ENCODE assay signal across 13 cellular contexts in the genomic region with DNA sequence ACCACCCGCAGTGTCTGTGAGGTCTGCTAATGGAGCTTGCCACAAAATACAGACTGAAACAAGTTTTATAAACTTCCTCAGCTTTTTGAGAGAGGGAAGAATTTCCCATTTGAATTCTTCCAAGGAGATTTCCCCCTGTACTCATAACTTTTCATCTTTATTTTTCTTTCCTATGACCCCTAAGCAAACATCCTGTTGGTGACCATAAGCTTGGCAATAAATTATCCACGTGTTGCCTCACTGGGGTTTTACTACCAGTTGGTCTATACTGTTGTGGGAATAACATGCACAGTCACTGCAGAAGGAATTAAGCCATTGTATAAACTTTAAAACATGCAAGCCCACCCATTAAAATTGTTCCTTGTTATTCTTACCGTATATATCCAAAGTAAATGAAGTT.
DNase-seq lines count a peak whose midpoint lies in the region; ATAC-seq and TF ChIP-seq lines count a peak whose summit lies in the region.
"Had no signal": no experiment of that assay in that cellular context is flagged by ENCODE, and none has a peak within 500 bp of the region (broad histone marks: within the 10 kb centered on the region; RNA-seq: fewer than 3 reads in every experiment).

No MANE protein-coding gene starts in this region.

- H3K27me3 ChIP-seq in heart left ventricle: no peaks in the 10 kb centered on the region

- no peaks in the 10 kb centered on the region for H3K4me1 ChIP-seq in heart left ventricle

- no peaks in the 10 kb centered on the region for H3K27me3 Mint-ChIP-seq in nephron progenitor cell (ENCODE audit: low read depth, poor library complexity)
- no peaks in the 10 kb centered on the region for H3K27me3 Mint-ChIP-seq in activated naive CD8-positive, alpha-beta T cell treated with anti-CD3 and anti-CD28 coated beads for 36 hours
- H3K27me3 Mint-ChIP-seq: CD8-positive, alpha-beta memory T cell had no signal

- no peaks in the 10 kb centered on the region for H3K9me3 Mint-ChIP-seq in nephron progenitor cell
- no peaks in the 10 kb centered on the region for H3K9me3 Mint-ChIP-seq in activated naive CD8-positive, alpha-beta T cell treated with anti-CD3 and anti-CD28 coated beads for 36 hours
- H3K9me3 Mint-ChIP-seq: CD8-positive, alpha-beta memory T cell had no signal

- H3K4me3 ChIP-seq in fibroblast of mammary gland (ENCODE audit: control insufficient read depth, low read depth, low read length): no peak overlapping the region
- H3K4me3 ChIP-seq in heart left ventricle: no peak overlapping the region
- H3K4me3 ChIP-seq: K562 had no signal

- peak overlapping the region; percentile 5 for H3K4me3 Mint-ChIP-seq in nephron progenitor cell
- no peak overlapping the region for H3K4me3 Mint-ChIP-seq in activated naive CD8-positive, alpha-beta T cell treated with anti-CD3 and anti-CD28 coated beads for 36 hours
- H3K4me3 Mint-ChIP-seq: CD8-positive, alpha-beta memory T cell had no signal

- H3K9me3 ChIP-seq in heart left ventricle: no peaks in the 10 kb centered on the region
- H3K9me3 ChIP-seq: Caco-2 had no signal

- no peak for TF ChIP-seq POLR2A in heart left ventricle (IDR thresholded peaks at IDR 0.05)

- no peak overlapping the region for H3K27ac Mint-ChIP-seq in nephron progenitor cell
- H3K27ac Mint-ChIP-seq in activated naive CD8-positive, alpha-beta T cell treated with anti-CD3 and anti-CD28 coated beads for 36 hours: no peak overlapping the region
- H3K27ac Mint-ChIP-seq: CD8-positive, alpha-beta memory T cell had no signal

- H3K36me3 Mint-ChIP-seq in nephron progenitor cell (ENCODE audit: low read depth): peaks cover 4% of the 10 kb centered on the region
- no peaks in the 10 kb centered on the region for H3K36me3 Mint-ChIP-seq in activated naive CD8-positive, alpha-beta T cell treated with anti-CD3 and anti-CD28 coated beads for 36 hours

- no peak for ATAC-seq in heart left ventricle
- ATAC-seq: K562 had no signal

- TF ChIP-seq CTCF in C4-2B (conservative IDR thresholded peaks at IDR 0.05): no peak
- no peak for TF ChIP-seq CTCF in fibroblast of mammary gland (conservative IDR thresholded peaks at IDR 0.05; ENCODE audit: control insufficient read depth, insufficient read depth, low read depth, low read length)
- no peak for TF ChIP-seq CTCF in nephron progenitor cell (IDR thresholded peaks at IDR 0.05)
- TF ChIP-seq CTCF in heart left ventricle (IDR thresholded peaks at IDR 0.05): no peak

- no peaks in the 10 kb centered on the region for H3K36me3 ChIP-seq in heart left ventricle

- intact Hi-C loops in heart left ventricle (cut with DNase I): loop anchor here in 1 of 10 donors (10.0 kb wide), 1 partner anchor 1094 kb away; no protein-coding TSS in a partner anchor

- H3K4me1 Mint-ChIP-seq in nephron progenitor cell: peaks cover 25% of the 10 kb centered on the region
- H3K4me1 Mint-ChIP-seq in activated naive CD8-positive, alpha-beta T cell treated with anti-CD3 and anti-CD28 coated beads for 36 hours: peaks cover 6% of the 10 kb centered on the region

- WGBS in heart left ventricle, 4 donors: 69 to 74% (median 71%) methylated on average over 3 of the region's 3 CpGs

- H3K27ac ChIP-seq in C4-2B: peak overlapping the region; percentile 31; the same call in 1 of the 2 replicates
- no peak overlapping the region for H3K27ac ChIP-seq in heart left ventricle

- DNase-seq in M059J (ENCODE audit: low read depth) (peak; percentile 1), fibroblast of mammary gland (ENCODE audit: low read depth) (peak; percentile 2), nephron progenitor cell (no peak), heart left ventricle (no peak)
- DNase-seq in activated naive CD8-positive, alpha-beta T cell treated with anti-CD3 and anti-CD28 coated beads for 36 hours: no peak
- DNase-seq in activated CD4-positive, alpha-beta T cell treated with anti-CD3 and anti-CD28 coated beads for 1 hour: no peak
- DNase-seq: Caco-2; CD8-positive, alpha-beta memory T cell; DND-41; GDM1; HCEC 1CT had no signal

Comparison
In these comparisons a context has a peak if more than half of its experiments do, and no peak if none do; other contexts are left out.
1. DNase-seq: peak in M059J (single experiment) and fibroblast of mammary gland (single experiment); none in nephron progenitor cell (single experiment), activated naive CD8-positive, alpha-beta T cell treated with anti-CD3 and anti-CD28 coated beads for 36 hours (single experiment), activated CD4-positive, alpha-beta T cell treated with anti-CD3 and anti-CD28 coated beads for 1 hour (single experiment) and heart left ventricle (0 of 5).